Comparison of ENCODE assay signal across 9 cellular contexts in the genomic region with DNA sequence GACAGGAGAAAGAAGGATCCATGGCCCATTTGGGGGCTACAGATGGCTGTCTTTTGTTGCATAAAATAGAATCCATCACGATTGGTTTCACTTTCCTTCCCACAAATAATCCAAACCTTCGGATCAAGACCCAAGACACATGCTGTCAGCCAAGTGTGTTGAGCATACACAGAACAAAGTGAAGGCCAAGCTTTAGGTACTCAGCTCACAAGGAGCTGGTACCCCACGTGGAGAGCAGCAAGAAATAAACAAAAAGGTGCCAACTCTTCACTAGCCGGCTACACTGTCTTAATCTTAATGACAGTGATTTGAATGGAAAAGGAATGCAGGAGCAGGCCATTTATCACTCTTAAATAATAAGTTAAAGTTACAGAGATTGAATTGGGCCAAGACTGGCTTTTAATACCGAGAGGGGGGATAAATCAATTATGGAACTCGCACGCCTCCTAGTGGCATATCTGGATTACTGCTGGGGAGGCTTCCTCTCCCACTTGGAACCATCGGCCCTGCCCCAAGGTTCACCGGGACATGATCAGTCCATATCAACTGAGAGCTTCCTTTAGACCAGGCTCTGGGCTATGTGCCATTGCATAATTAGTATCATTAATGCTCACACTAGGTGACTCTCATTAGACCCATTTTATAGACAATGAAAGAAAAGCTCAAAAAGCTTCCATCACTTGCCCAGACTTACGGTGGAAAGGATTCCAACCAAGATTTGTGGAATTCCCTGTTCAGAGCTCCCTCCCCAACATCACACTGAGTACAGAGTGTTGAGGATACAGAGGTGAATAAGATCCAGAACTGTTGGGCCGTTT.
DNase-seq lines count a peak whose midpoint lies in the region; ATAC-seq and TF ChIP-seq lines count a peak whose summit lies in the region.
"Had no signal": no experiment of that assay in that cellular context is flagged by ENCODE, and none has a peak within 500 bp of the region (broad histone marks: within the 10 kb centered on the region; RNA-seq: fewer than 3 reads in every experiment).

No MANE protein-coding gene starts in this region.

- no peaks in the 10 kb centered on the region for H3K27me3 Mint-ChIP-seq in MCF 10A (ENCODE audit: insufficient read depth, unreplicated experiment)

- H3K79me2 ChIP-seq in PC-9 (ENCODE audit: low read depth): no peaks in the 10 kb centered on the region

- TF ChIP-seq CTCF in GM12872 (IDR thresholded peaks at IDR 0.05; ENCODE audit: insufficient read depth, low read depth, low read length): peak; percentile 92
- TF ChIP-seq CTCF in PC-9 (conservative IDR thresholded peaks at IDR 0.05): peak; percentile 92
- peak; percentile 89 for TF ChIP-seq CTCF in MCF 10A (IDR thresholded peaks at IDR 0.05; ENCODE audit: unreplicated experiment)

- in situ Hi-C loops in ACHN (cut with HindIII; ENCODE audit: low pct_ligation_motif_present, low pct_unique_long_range_greater_than_20kb, low sequenced_read_pairs): no loop called here

- DNase-seq in ACHN (peak; percentile 36), HK-2 (ENCODE audit: unreplicated experiment) (peak; percentile 49), PC-9 (peak in 1 of 2 experiments; percentile 56), MCF 10A (ENCODE audit: unreplicated experiment) (peak; percentile 71), islet precursor cell (peak; percentile 61)
- peak; percentile 10 for DNase-seq in stimulated activated CD4-positive, alpha-beta T cell treated with anti-CD3 and anti-CD28 coated beads, Interleukin-1b, Interleukin-23, amount 100 ng/mL, for 48 hours

- no peaks in the 10 kb centered on the region for H3K4me1 ChIP-seq in PC-9 (replicated peaks; ENCODE audit: insufficient read depth)

- BruUV-seq in PC-9 (replicated peaks; lab: Mats Ljungman, UMichigan): no TSS peak
- BruUV-seq in MCF 10A (replicated peaks; lab: Mats Ljungman, UMichigan): no TSS peak

- peaks cover 6% of the 10 kb centered on the region for H3K36me3 Mint-ChIP-seq in MCF 10A (ENCODE audit: insufficient read depth, unreplicated experiment)
- H3K36me3 Mint-ChIP-seq: immature natural killer cell had no signal

- no peak for ATAC-seq in GM18519 (IDR thresholded peaks at IDR 0.05; ENCODE audit: low FRiP score, unreplicated experiment)

- no peaks in the 10 kb centered on the region for H3K9me2 ChIP-seq in PC-9 (ENCODE audit: insufficient read depth)

- intact Hi-C loops in PC-9 (cut with micrococcal nuclease; ENCODE audit: unreplicated experiment): loop anchor here (1.0 to 10.0 kb wide), 8 partner anchors 129 to 1339 kb away; no protein-coding TSS in a partner anchor
- intact Hi-C loops in MCF 10A (cut with micrococcal nuclease): loop anchor here (1.0 to 10.0 kb wide), 8 partner anchors 53 to 1339 kb away; a partner anchor contains a TSS

- POLR2A ChIA-PET in PC-9 (lab: Charles Lee; ENCODE audit: unreplicated experiment) (no interaction called here), MCF 10A (lab: Yijun Ruan, JAX) (interaction anchor here (0.6 to 2.1 kb wide), 8 partner anchors 13 to 1012 kb away, joined by 3 to 10 read pairs (median 3); no protein-coding TSS in a partner anchor)

- H3K27ac Mint-ChIP-seq in MCF 10A (ENCODE audit: low read depth, unreplicated experiment): peak overlapping the region; percentile 31
- H3K27ac Mint-ChIP-seq: immature natural killer cell had no signal

- H3K9me3 ChIP-seq in PC-9 (ENCODE audit: insufficient read depth, low read depth): no peaks in the 10 kb centered on the region

- H3K27ac ChIP-seq in PC-9: no peak overlapping the region

- H3F3A ChIP-seq in PC-9 (ENCODE audit: insufficient read depth, low read depth): no peaks in the 10 kb centered on the region

- CTCF ChIA-PET in PC-9 (lab: Charles Lee) (interaction anchor here (0.7 kb wide), 1 partner anchor 1339 kb away, joined by 4 read pairs; no protein-coding TSS in a partner anchor), MCF 10A (lab: Yijun Ruan, JAX) (interaction anchor here (0.6 to 3.2 kb wide), 63 partner anchors 11 to 1591 kb away, joined by 3 to 24 read pairs (median 3); no protein-coding TSS in a partner anchor)

- no peak overlapping the region for H3K4me2 ChIP-seq in PC-9

- peaks cover 18% of the 10 kb centered on the region for H3K4me1 Mint-ChIP-seq in MCF 10A (ENCODE audit: insufficient read depth, unreplicated experiment)

- H3K4me3 Mint-ChIP-seq in MCF 10A (ENCODE audit: unreplicated experiment): no peak overlapping the region
- H3K4me3 Mint-ChIP-seq: immature natural killer cell had no signal

- H3K27me3 ChIP-seq in PC-9 (ENCODE audit: insufficient read depth, low read depth): no peaks in the 10 kb centered on the region

- no peaks in the 10 kb centered on the region for H3K36me3 ChIP-seq in PC-9 (ENCODE audit: low read depth)

- no peaks in the 10 kb centered on the region for H3K9me3 Mint-ChIP-seq in MCF 10A (ENCODE audit: unreplicated experiment)
- H3K9me3 Mint-ChIP-seq: immature natural killer cell had no signal

- H4K20me1 ChIP-seq in PC-9 (ENCODE audit: insufficient read depth): no peaks in the 10 kb centered on the region

- H3K4me3 ChIP-seq in PC-9: no peak overlapping the region

- H2AFZ ChIP-seq in PC-9: no peak overlapping the region
